In the genomic region with DNA sequence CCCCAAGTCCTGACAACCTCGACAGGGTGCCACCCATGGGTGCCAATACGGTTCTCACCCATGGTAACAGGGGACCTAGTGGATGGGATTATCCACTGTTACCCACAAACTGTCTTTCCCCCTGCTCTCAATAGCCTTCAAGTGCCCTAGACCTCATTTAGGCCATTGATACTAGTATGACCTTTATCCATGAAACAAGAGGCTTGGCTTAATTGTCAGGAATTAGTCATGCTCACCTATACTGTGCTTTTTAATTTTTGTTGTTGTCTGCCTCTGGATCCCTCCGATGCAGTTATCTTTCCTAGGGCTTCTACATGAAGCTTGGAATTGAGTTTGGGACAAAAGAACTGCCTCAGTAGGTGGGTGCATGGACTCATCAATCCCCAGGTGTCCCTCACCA, we compare ENCODE assay signal across 10 cellular contexts. TPM values are rescaled to one million over a fixed set of nuclear protein-coding genes. Genes with fewer than 3 reads are reported as not detected.
"Had no signal": no experiment of that assay in that cellular context is flagged by ENCODE, and none has a peak within 500 bp of the region (broad histone marks: within the 10 kb centered on the region; RNA-seq: fewer than 3 reads in every experiment).

No MANE protein-coding gene starts in this region.

- H3K27ac Mint-ChIP-seq: GM23338, H9, HFFc6, IgD-negative memory B cell had no signal

- DNase-seq: H9, HCEC 1CT, HFFc6, KBM-7 had no signal

- H2AFZ ChIP-seq: GM23338 had no signal

- FAIRE-seq: H1, H54 had no signal

- H3K4me1 Mint-ChIP-seq: GM23338, H9, IgD-negative memory B cell had no signal

- H3K4me3 ChIP-seq: GM23338 had no signal

- H3K4me2 ChIP-seq: GM23338 had no signal

- H3K36me3 Mint-ChIP-seq: IgD-negative memory B cell had no signal

- H3K4me3 Mint-ChIP-seq: GM23338, H9, HFFc6, IgD-negative memory B cell had no signal

- H3K27ac ChIP-seq: HL-60 had no signal

- H3K27me3 Mint-ChIP-seq: IgD-negative memory B cell had no signal

- ATAC-seq: GM23338 had no signal

RNA-seq across cellular contexts. Expression of gene IL22RA2, which starts 11.8 kb away (rescaled TPM):
- total RNA-seq: GM23338, H1, H9, HFFc6, HT1080 had no signal
- polyA plus RNA-seq: GM23338, H1, IgD-negative memory B cell had no signal
